Comparison of ENCODE assay signal across 11 cellular contexts in the genomic region with DNA sequence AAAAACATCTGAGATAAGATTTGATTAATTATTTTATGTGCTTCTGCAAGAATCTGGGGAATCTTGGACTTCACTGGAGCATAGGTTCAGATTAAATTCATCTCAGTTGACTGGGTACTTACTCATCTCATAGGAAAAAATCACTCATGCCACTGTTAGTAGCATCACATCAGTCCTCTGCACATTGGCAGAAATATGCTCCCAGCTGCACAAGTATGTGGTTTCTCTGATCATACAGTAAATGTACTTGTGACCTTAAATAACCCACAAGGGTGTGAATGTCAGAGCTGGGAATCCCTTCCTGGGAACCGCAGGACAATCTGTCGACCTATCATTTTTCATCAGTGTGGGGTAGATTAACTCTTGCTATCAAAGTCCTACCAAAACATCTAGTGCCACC.
DNase-seq lines count a peak whose midpoint lies in the region; ATAC-seq and TF ChIP-seq lines count a peak whose summit lies in the region.
"Had no signal": no experiment of that assay in that cellular context is flagged by ENCODE, and none has a peak within 500 bp of the region (broad histone marks: within the 10 kb centered on the region; RNA-seq: fewer than 3 reads in every experiment).

No MANE protein-coding gene starts in this region.

- peak; percentile 84 for ATAC-seq in activated CD4-positive, alpha-beta T cell treated with anti-CD3 and anti-CD28 coated beads for 36 hours
- ATAC-seq in effector memory CD8-positive, alpha-beta T cell (replicated peaks) = no peak
- ATAC-seq: heart left ventricle had no signal

- no peak overlapping the region for H3K27ac Mint-ChIP-seq in activated CD4-positive, alpha-beta T cell treated with anti-CD3 and anti-CD28 coated beads for 36 hours
- no peak overlapping the region for H3K27ac Mint-ChIP-seq in activated naive CD8-positive, alpha-beta T cell treated with anti-CD3 and anti-CD28 coated beads for 36 hours
- H3K27ac Mint-ChIP-seq in effector memory CD8-positive, alpha-beta T cell = no peak overlapping the region

- H3K4me1 Mint-ChIP-seq in activated CD4-positive, alpha-beta T cell treated with anti-CD3 and anti-CD28 coated beads for 36 hours = peaks cover 40% of the 10 kb centered on the region
- H3K4me1 Mint-ChIP-seq in activated naive CD8-positive, alpha-beta T cell treated with anti-CD3 and anti-CD28 coated beads for 36 hours = peaks cover 37% of the 10 kb centered on the region
- H3K4me1 Mint-ChIP-seq in effector memory CD8-positive, alpha-beta T cell (ENCODE audit: low read depth in 2 of 2) = no peaks in the 10 kb centered on the region

- H3K9me3 Mint-ChIP-seq in activated CD4-positive, alpha-beta T cell treated with anti-CD3 and anti-CD28 coated beads for 36 hours (ENCODE audit: low read depth) = peaks cover 7% of the 10 kb centered on the region
- peaks cover 8% of the 10 kb centered on the region for H3K9me3 Mint-ChIP-seq in activated naive CD8-positive, alpha-beta T cell treated with anti-CD3 and anti-CD28 coated beads for 36 hours
- H3K9me3 Mint-ChIP-seq in effector memory CD8-positive, alpha-beta T cell = peaks cover 2 to 11% of the 10 kb centered on the region in 2 donors

- H3K36me3 Mint-ChIP-seq in activated CD4-positive, alpha-beta T cell treated with anti-CD3 and anti-CD28 coated beads for 36 hours (ENCODE audit: low read depth) = peaks cover 4% of the 10 kb centered on the region
- H3K36me3 Mint-ChIP-seq in activated naive CD8-positive, alpha-beta T cell treated with anti-CD3 and anti-CD28 coated beads for 36 hours = peaks cover 8% of the 10 kb centered on the region
- H3K36me3 Mint-ChIP-seq in effector memory CD8-positive, alpha-beta T cell (ENCODE audit: insufficient read depth) = no peaks in the 10 kb centered on the region

- no peaks in the 10 kb centered on the region for H3K27me3 Mint-ChIP-seq in activated CD4-positive, alpha-beta T cell treated with anti-CD3 and anti-CD28 coated beads for 36 hours
- no peaks in the 10 kb centered on the region for H3K27me3 Mint-ChIP-seq in activated naive CD8-positive, alpha-beta T cell treated with anti-CD3 and anti-CD28 coated beads for 36 hours
- H3K27me3 Mint-ChIP-seq in effector memory CD8-positive, alpha-beta T cell = peaks cover 0 to 8% of the 10 kb centered on the region in 2 donors

- peaks cover 0 to 58% (median 0%) of the 10 kb centered on the region in 45 donors for H3K27me3 ChIP-seq in dorsolateral prefrontal cortex
- H3K27me3 ChIP-seq: heart left ventricle, vagina had no signal

- intact Hi-C loops in activated CD4-positive, alpha-beta T cell treated with anti-CD3 and anti-CD28 coated beads for 36 hours (cut with DNase I, micrococcal nuclease) = loop anchor here in 1 of 2 experiments (10.0 kb wide), 2 partner anchors 562 to 758 kb away; partner anchors contain the start of gene DENND4C
- intact Hi-C loops in dorsolateral prefrontal cortex (cut with DNase I) = no loop called here

- peak; percentile 30 for DNase-seq in activated CD4-positive, alpha-beta T cell treated with anti-CD3 and anti-CD28 coated beads for 36 hours
- DNase-seq in activated CD4-positive, alpha-beta T cell treated with anti-CD3 and anti-CD28 coated beads for 4 hours = no peak
- DNase-seq in LHCN-M2 (ENCODE audit: low read depth) (peak; percentile 99), myocyte (ENCODE audit: low read depth) (peak; percentile 84), SIG-M5 treated with dmso at 0.1 percent for 504 hours (lab: John Stamatoyannopoulos, UW; ENCODE audit: unreplicated experiment) (no peak), dorsolateral prefrontal cortex (no peak)
- peak; percentile 18 for DNase-seq in activated naive CD8-positive, alpha-beta T cell treated with anti-CD3 and anti-CD28 coated beads for 36 hours
- no peak for DNase-seq in effector memory CD8-positive, alpha-beta T cell
- DNase-seq: heart left ventricle, posterior cingulate gyrus had no signal

- H3K4me3 ChIP-seq in dorsolateral prefrontal cortex = no peak overlapping the region
- H3K4me3 ChIP-seq: heart left ventricle, vagina had no signal

- TF ChIP-seq CTCF in dorsolateral prefrontal cortex (IDR thresholded peaks at IDR 0.05 in 54 of 56, conservative IDR thresholded peaks at IDR 0.05 in 2 of 56; ENCODE audit: low read depth in 1 of 56, partially characterized antibody in 56 of 56) = no peak

- CTCF ChIA-PET in activated CD4-positive, alpha-beta T cell treated with anti-CD3 and anti-CD28 coated beads for 36 hours (lab: Charles Lee) = interaction anchor here (0.5 to 1.3 kb wide), 2 partner anchors 15 to 64 kb away, joined by 3 to 5 read pairs; no protein-coding TSS in a partner anchor

- H3K27ac ChIP-seq in dorsolateral prefrontal cortex = no peak overlapping the region
- H3K27ac ChIP-seq: heart left ventricle, vagina had no signal

- no peak overlapping the region for H3K4me3 Mint-ChIP-seq in activated CD4-positive, alpha-beta T cell treated with anti-CD3 and anti-CD28 coated beads for 36 hours
- H3K4me3 Mint-ChIP-seq in activated naive CD8-positive, alpha-beta T cell treated with anti-CD3 and anti-CD28 coated beads for 36 hours = no peak overlapping the region
- no peak overlapping the region for H3K4me3 Mint-ChIP-seq in effector memory CD8-positive, alpha-beta T cell

- POLR2A ChIA-PET in activated CD4-positive, alpha-beta T cell treated with anti-CD3 and anti-CD28 coated beads for 36 hours (lab: Charles Lee) = interaction anchor here (0.7 kb wide), 1 partner anchor 155 kb away, joined by 4 read pairs; no protein-coding TSS in a partner anchor

Comparison
In these comparisons a context has a peak if more than half of its experiments do, and no peak if none do; other contexts are left out.
1. DNase-seq: peak in activated CD4-positive, alpha-beta T cell treated with anti-CD3 and anti-CD28 coated beads for 36 hours (single experiment), LHCN-M2 (single experiment), activated naive CD8-positive, alpha-beta T cell treated with anti-CD3 and anti-CD28 coated beads for 36 hours (single experiment) and myocyte (single experiment); none in activated CD4-positive, alpha-beta T cell treated with anti-CD3 and anti-CD28 coated beads for 4 hours (0 of 2), SIG-M5 treated with dmso at 0.1 percent for 504 hours (single experiment), effector memory CD8-positive, alpha-beta T cell (0 of 3) and dorsolateral prefrontal cortex (0 of 10).